In the genomic region with DNA sequence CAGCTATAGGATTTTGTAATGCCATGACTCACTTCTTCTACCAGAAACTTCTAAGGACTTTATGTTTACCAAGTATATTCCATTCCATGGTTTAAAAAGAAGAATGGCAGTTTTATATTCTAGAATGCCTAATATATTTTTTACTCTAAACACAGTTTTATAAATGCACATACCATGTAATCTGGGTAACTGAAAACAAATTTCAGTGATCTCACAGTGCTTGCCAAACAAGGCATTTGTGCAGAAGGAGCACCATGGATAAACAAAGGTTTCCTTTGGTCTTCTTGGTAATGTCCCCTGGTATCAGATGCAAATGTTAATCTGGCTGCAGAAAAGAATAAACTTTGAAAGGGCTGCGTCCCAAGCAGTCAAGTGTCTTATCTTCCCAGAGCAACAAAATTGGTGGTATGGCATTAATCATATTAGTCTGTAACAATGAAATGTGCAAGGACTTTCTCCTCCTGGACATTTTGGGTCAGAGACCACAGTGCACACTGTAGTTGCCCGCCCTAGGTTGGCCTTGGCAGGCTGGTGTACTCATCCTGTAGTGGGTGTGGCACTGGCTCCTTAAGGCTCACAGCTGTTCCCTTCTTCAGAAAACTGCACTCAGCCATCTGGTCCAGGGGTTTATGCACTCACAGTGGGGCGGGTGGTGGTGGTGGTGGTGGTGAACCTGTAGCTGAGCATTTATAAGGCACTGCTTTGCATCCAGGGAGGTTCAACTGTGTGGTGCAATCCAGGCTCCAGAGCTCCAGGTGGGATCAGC, we compare ENCODE assay signal across 1 cellular context.
TF ChIP-seq lines count a peak whose summit lies in the region.

No MANE protein-coding gene starts in this region.

TF ChIP-seq in IMR-90, 13 proteins besides CTCF, POLR2A, EP300 and RAD21 (continued from another document):
- TF ChIP-seq USF2 (IDR thresholded peaks at IDR 0.05; ENCODE audit: low read depth, low read length) (no peak), FOS (IDR thresholded peaks at IDR 0.05; ENCODE audit: low read depth, low read length) (no peak), ELK1 (IDR thresholded peaks at IDR 0.05; ENCODE audit: borderline replicate concordance, low read depth, low read length) (no peak), MXI1 (IDR thresholded peaks at IDR 0.05; ENCODE audit: borderline replicate concordance, low read depth, low read length) (no peak), CHD1 (IDR thresholded peaks at IDR 0.05; ENCODE audit: low read depth, low read length) (no peak), MAFK (IDR thresholded peaks at IDR 0.05; ENCODE audit: low read depth, low read length) (no peak), RCOR1 (IDR thresholded peaks at IDR 0.05; ENCODE audit: insufficient replicate concordance, low read length) (no peak)
TF ChIP-seq in IMR-90: peak in this region for 0.
